ENCODE assay signal across 8 cellular contexts in the genomic region with DNA sequence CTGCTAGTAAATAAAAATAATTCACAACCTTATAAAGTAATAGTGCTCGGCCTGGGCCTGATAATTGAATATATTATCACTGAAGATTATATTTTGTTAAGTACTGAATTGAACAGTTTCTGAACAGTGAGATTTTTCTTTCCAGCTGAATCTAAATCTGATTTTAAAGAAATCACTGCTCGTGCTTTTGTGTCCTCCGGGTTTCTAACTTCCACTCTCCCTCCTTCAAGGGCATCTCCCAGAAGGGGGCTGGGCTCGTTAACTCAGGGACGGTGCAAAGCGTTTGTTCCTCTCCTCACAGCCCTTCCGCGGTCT. TPM values are rescaled to one million over a fixed set of nuclear protein-coding genes. Genes with fewer than 3 reads are reported as not detected.
DNase-seq lines count a peak whose midpoint lies in the region; ATAC-seq and TF ChIP-seq lines count a peak whose summit lies in the region.

No MANE protein-coding gene starts in this region.

- H4K8ac ChIP-seq in mesendoderm (ENCODE audit: low read depth, low read length): no peak overlapping the region

- peak overlapping the region; percentile 99 for H3K4me2 ChIP-seq in mesendoderm (ENCODE audit: low read length)

- peak overlapping the region; percentile 86 for H3K9ac ChIP-seq in mesendoderm (ENCODE audit: low read length)

- CTCF ChIA-PET in MCF 10A (lab: Yijun Ruan, JAX): interaction anchor here (0.6 to 2.1 kb wide), 27 partner anchors 8 to 258 kb away, joined by 3 to 9 read pairs (median 4); a partner anchor contains a TSS

- H3K4me3 ChIP-seq in mesendoderm (ENCODE audit: low read length) (peak overlapping the region; percentile 64), urinary bladder (ENCODE audit: low read depth, low read length) (peak overlapping the region; percentile 99)

- no peak for TF ChIP-seq CTCF in MCF 10A (IDR thresholded peaks at IDR 0.05; ENCODE audit: unreplicated experiment)

- peak overlapping the region; percentile 92 for H3K4me3 Mint-ChIP-seq in activated naive CD4-positive, alpha-beta T cell treated with anti-CD3 and anti-CD28 coated beads, Interleukin-2, amount 50 U/mL, for 24 hours
- H3K4me3 Mint-ChIP-seq in MCF 10A (ENCODE audit: unreplicated experiment): peak overlapping the region; percentile 98

- H3K4me1 Mint-ChIP-seq in activated naive CD4-positive, alpha-beta T cell treated with anti-CD3 and anti-CD28 coated beads, Interleukin-2, amount 50 U/mL, for 24 hours: peaks cover 27% of the 10 kb centered on the region
- H3K4me1 Mint-ChIP-seq in MCF 10A (ENCODE audit: insufficient read depth, unreplicated experiment): peaks cover 18% of the 10 kb centered on the region

- no peak overlapping the region for H3K23ac ChIP-seq in mesendoderm (ENCODE audit: low read length)

- no peak overlapping the region for H2BK120ac ChIP-seq in mesendoderm (ENCODE audit: low read depth, low read length)

- no peaks in the 10 kb centered on the region for H3K9me3 Mint-ChIP-seq in activated naive CD4-positive, alpha-beta T cell treated with anti-CD3 and anti-CD28 coated beads, Interleukin-2, amount 50 U/mL, for 24 hours
- H3K9me3 Mint-ChIP-seq in MCF 10A (ENCODE audit: unreplicated experiment): no peaks in the 10 kb centered on the region

- peak overlapping the region; percentile 97 for H3K56ac ChIP-seq in mesendoderm (ENCODE audit: low read length)

- no peaks in the 10 kb centered on the region for H3K27me3 Mint-ChIP-seq in activated naive CD4-positive, alpha-beta T cell treated with anti-CD3 and anti-CD28 coated beads, Interleukin-2, amount 50 U/mL, for 24 hours
- no peaks in the 10 kb centered on the region for H3K27me3 Mint-ChIP-seq in MCF 10A (ENCODE audit: insufficient read depth, unreplicated experiment)

- ATAC-seq in HG03039 (IDR thresholded peaks at IDR 0.05; ENCODE audit: unreplicated experiment) (no peak), HG03520 (IDR thresholded peaks at IDR 0.05; ENCODE audit: unreplicated experiment) (no peak), HG02571 (IDR thresholded peaks at IDR 0.05; ENCODE audit: unreplicated experiment) (no peak)

- no peak overlapping the region for H2BK15ac ChIP-seq in mesendoderm (replicated peaks; ENCODE audit: low read depth)

- no peak overlapping the region for H3K4ac ChIP-seq in mesendoderm (ENCODE audit: low read depth, low read length)

- H3K27me3 ChIP-seq in mesendoderm (ENCODE audit: insufficient read depth, low read length, poor library complexity): no peaks in the 10 kb centered on the region

- H3K27ac ChIP-seq in mesendoderm (ENCODE audit: low read depth, low read length) (no peak overlapping the region), urinary bladder (ENCODE audit: low read depth) (peak overlapping the region; percentile 95)

- H3K4me1 ChIP-seq in mesendoderm (ENCODE audit: control insufficient read depth, low read depth, low read length): peaks cover 3% of the 10 kb centered on the region
- H3K4me1 ChIP-seq in urinary bladder (ENCODE audit: insufficient read depth): peaks cover 1% of the 10 kb centered on the region

- H2AK5ac ChIP-seq in mesendoderm (ENCODE audit: low read length): no peak overlapping the region

- H3K79me2 ChIP-seq in mesendoderm (ENCODE audit: control insufficient read depth, insufficient read depth, low read length): peaks cover 29% of the 10 kb centered on the region

- WGBS in mesendoderm (ENCODE audit: extremely low coverage, insufficient coverage, low lambda C conversion rate): no CpG with 5 or more reads among the region's 8 CpGs
- 3% methylated on average over 8 of the region's 8 CpGs for WGBS in urinary bladder

- POLR2A ChIA-PET in MCF 10A (lab: Yijun Ruan, JAX): interaction anchor here (0.6 to 2.4 kb wide), 24 partner anchors 9 to 320 kb away, joined by 3 to 34 read pairs (median 4); a partner anchor contains a TSS

- peaks cover 3% of the 10 kb centered on the region for H3K79me1 ChIP-seq in mesendoderm (ENCODE audit: low read length)

- intact Hi-C loops in MCF 10A (cut with micrococcal nuclease): no loop called here

- no peak overlapping the region for H2BK5ac ChIP-seq in mesendoderm (ENCODE audit: low read length)

- no peak for DNase-seq in activated naive CD4-positive, alpha-beta T cell treated with anti-CD3 and anti-CD28 coated beads, Interleukin-2, amount 50 U/mL, for 16 hours
- DNase-seq in MCF 10A (ENCODE audit: unreplicated experiment) (no peak), mesendoderm (no peak)

- peak overlapping the region; percentile 91 for H3K18ac ChIP-seq in mesendoderm (ENCODE audit: low read length)

- H3K36me3 ChIP-seq in mesendoderm (ENCODE audit: control insufficient read depth, insufficient read depth, low read length) (no peaks in the 10 kb centered on the region), urinary bladder (ENCODE audit: insufficient read depth) (no peaks in the 10 kb centered on the region)

- H3K27ac Mint-ChIP-seq in activated naive CD4-positive, alpha-beta T cell treated with anti-CD3 and anti-CD28 coated beads, Interleukin-2, amount 50 U/mL, for 24 hours: peak overlapping the region; percentile 86
- peak overlapping the region; percentile 84 for H3K27ac Mint-ChIP-seq in MCF 10A (ENCODE audit: low read depth, unreplicated experiment)

- no peak overlapping the region for H4K5ac ChIP-seq in mesendoderm (ENCODE audit: low read length)

- no TSS peak for BruUV-seq in MCF 10A (replicated peaks; lab: Mats Ljungman, UMichigan)

- no peaks in the 10 kb centered on the region for H3K36me3 Mint-ChIP-seq in activated naive CD4-positive, alpha-beta T cell treated with anti-CD3 and anti-CD28 coated beads, Interleukin-2, amount 50 U/mL, for 24 hours
- H3K36me3 Mint-ChIP-seq in MCF 10A (ENCODE audit: insufficient read depth, unreplicated experiment): peaks cover 3% of the 10 kb centered on the region

RNA-seq across cellular contexts. Expression of a gene that starts 0.8 kb away (rescaled TPM):
- total RNA-seq in MCF 10A (2022): 34.2 and 35.9 TPM in 2 replicates
- polyA plus RNA-seq in mesendoderm (2013, experiment 1 of 2): 22.8 TPM
- 23.0 TPM for polyA plus RNA-seq in mesendoderm (2013, experiment 2 of 2)
- 96.0 TPM for total RNA-seq in urinary bladder
- polyA plus RNA-seq in urinary bladder: 17.2 TPM
